Comparison of ENCODE assay signal across 16 cellular contexts in the genomic region with DNA sequence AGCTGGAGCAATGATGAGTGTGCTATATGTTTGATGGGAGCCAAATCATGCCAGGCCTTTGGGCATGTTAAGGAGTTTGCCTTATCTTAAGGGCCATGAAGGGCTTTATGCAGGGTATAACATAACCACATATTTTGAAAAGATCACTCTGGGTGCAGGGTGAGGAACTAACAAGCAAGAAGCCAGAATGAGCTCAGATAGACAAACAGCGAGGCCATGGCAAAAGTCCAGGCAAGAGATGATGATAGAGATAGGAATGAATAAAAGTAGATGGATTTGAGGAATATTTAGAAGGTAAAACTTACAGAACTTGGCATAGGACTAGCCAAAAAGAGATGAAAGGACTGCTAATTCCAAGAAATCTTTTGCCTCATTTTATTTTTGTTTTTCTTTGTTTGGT.
"Had no signal": no experiment of that assay in that cellular context is flagged by ENCODE, and none has a peak within 500 bp of the region (broad histone marks: within the 10 kb centered on the region; RNA-seq: fewer than 3 reads in every experiment).

No MANE protein-coding gene starts in this region.

- H3K36me3 ChIP-seq: right lobe of liver, upper lobe of right lung had no signal

- H3K9me3 Mint-ChIP-seq: activated CD4-positive, alpha-beta T cell treated with anti-CD3 and anti-CD28 coated beads, Interleukin-2, amount 10 ng/mL, durations not matched to agents 24 days and 14 days; activated naive CD8-positive, alpha-beta T cell treated with anti-CD3 and anti-CD28 coated beads, Interleukin-2, amount 10 ng/mL, durations not matched to agents 7 days and 5 days; activated T-helper 1 cell treated with anti-CD3 and anti-CD28 coated beads, Interleukin-12 subunit alpha, Interleukin-12 subunit beta, Interleukin-2, Interleukin-4 antibody, amounts not matched to agents 30 ng/mL and 10 ng/mL and 1 ng/mL, durations not matched to agents 14 hours and 24 hours and 36 hours; effector memory CD8-positive, alpha-beta T cell had no signal

- H3K4me3 ChIP-seq: psoas muscle, right lobe of liver, stomach, testis, upper lobe of right lung had no signal

- H3K4me1 ChIP-seq: psoas muscle, right lobe of liver, testis, upper lobe of right lung had no signal

- H3K4me3 Mint-ChIP-seq: activated CD4-positive, alpha-beta T cell treated with anti-CD3 and anti-CD28 coated beads, Interleukin-2, amount 10 ng/mL, durations not matched to agents 24 days and 14 days; activated CD8-positive, alpha-beta T cell treated with anti-CD3 and anti-CD28 coated beads, Interleukin-2, amount 10 ng/mL, durations not matched to agents 7 days and 5 days; activated naive CD8-positive, alpha-beta T cell treated with anti-CD3 and anti-CD28 coated beads, Interleukin-2, amount 10 ng/mL, durations not matched to agents 7 days and 5 days; activated T-helper 1 cell treated with anti-CD3 and anti-CD28 coated beads, Interleukin-12 subunit alpha, Interleukin-12 subunit beta, Interleukin-2, Interleukin-4 antibody, amounts not matched to agents 30 ng/mL and 10 ng/mL and 1 ng/mL, durations not matched to agents 14 hours and 24 hours and 36 hours; effector memory CD8-positive, alpha-beta T cell had no signal

- H3K27ac Mint-ChIP-seq: activated CD4-positive, alpha-beta T cell treated with anti-CD3 and anti-CD28 coated beads, Interleukin-2, amount 10 ng/mL, durations not matched to agents 24 days and 14 days; activated CD8-positive, alpha-beta T cell treated with anti-CD3 and anti-CD28 coated beads, Interleukin-2, amount 10 ng/mL, durations not matched to agents 7 days and 5 days; activated naive CD8-positive, alpha-beta T cell treated with anti-CD3 and anti-CD28 coated beads, Interleukin-2, amount 10 ng/mL, durations not matched to agents 7 days and 5 days; activated T-helper 1 cell treated with anti-CD3 and anti-CD28 coated beads, Interleukin-12 subunit alpha, Interleukin-12 subunit beta, Interleukin-2, Interleukin-4 antibody, amounts not matched to agents 30 ng/mL and 10 ng/mL and 1 ng/mL, durations not matched to agents 14 hours and 24 hours and 36 hours; effector memory CD8-positive, alpha-beta T cell had no signal

- DNase-seq: activated CD4-positive, alpha-beta T cell treated with anti-CD3 and anti-CD28 coated beads, Interleukin-2, amount 10 ng/mL, durations not matched to agents 24 days and 14 days; activated CD4-positive, CD25-positive, alpha-beta regulatory T cell; activated CD8-positive, alpha-beta memory T cell treated with anti-CD3 and anti-CD28 coated beads, Interleukin-2, amount 50 U/mL, for 48 hours; activated CD8-positive, alpha-beta T cell treated with anti-CD3 and anti-CD28 coated beads, Interleukin-2, amount 10 ng/mL, durations not matched to agents 7 days and 5 days; activated naive CD8-positive, alpha-beta T cell treated with anti-CD3 and anti-CD28 coated beads, Interleukin-2, amount 10 ng/mL, durations not matched to agents 7 days and 5 days; anterior cingulate cortex; dermis blood vessel endothelial cell; effector memory CD8-positive, alpha-beta T cell; kidney glomerular epithelial cell; psoas muscle; right lobe of liver; stomach; testis; upper lobe of right lung had no signal

- ATAC-seq: activated CD8-positive, alpha-beta T cell treated with anti-CD3 and anti-CD28 coated beads, Interleukin-2, amount 10 ng/mL, durations not matched to agents 7 days and 5 days; effector memory CD8-positive, alpha-beta T cell; psoas muscle; right lobe of liver; upper lobe of right lung had no signal

- H3K27me3 Mint-ChIP-seq: activated CD4-positive, alpha-beta T cell treated with anti-CD3 and anti-CD28 coated beads, Interleukin-2, amount 10 ng/mL, durations not matched to agents 24 days and 14 days; effector memory CD8-positive, alpha-beta T cell had no signal

- H3K27me3 ChIP-seq: right lobe of liver, stomach, testis, upper lobe of right lung had no signal

- H3K27ac ChIP-seq: epithelial cell of prostate, psoas muscle, right lobe of liver, stomach, testis, upper lobe of right lung had no signal

- H3K9me3 ChIP-seq: psoas muscle, right lobe of liver, stomach, testis, upper lobe of right lung had no signal
